In genomic region chr16:85820604-85821372, GRCh38 we compare ENCODE assay signal across 12 cellular contexts. TPM values are rescaled to one million over a fixed set of nuclear protein-coding genes. Genes with fewer than 3 reads are reported as not detected.
DNase-seq lines count a peak whose midpoint lies in the region; ATAC-seq, FAIRE-seq and TF ChIP-seq lines count a peak whose summit lies in the region.
"Had no signal": no experiment of that assay in that cellular context is flagged by ENCODE, and none has a peak within 500 bp of the region (broad histone marks: within the 10 kb centered on the region; RNA-seq: fewer than 3 reads in every experiment).

No MANE protein-coding gene starts in this region.

- no peak overlapping the region for H3K23ac ChIP-seq in H1 (ENCODE audit: insufficient read length)

- no peak overlapping the region for H2BK15ac ChIP-seq in H1 (ENCODE audit: low read length)

- no peaks in the 10 kb centered on the region; a peak in 1 of 7 replicates for H3K4me1 ChIP-seq in H1 (replicated peaks in 1 of 4; ENCODE audit: control insufficient read depth in 3 of 4, insufficient read depth in 4 of 4, low read length in 3 of 4)

- no peak overlapping the region for H3K4me3 Mint-ChIP-seq in stimulated activated memory B cell treated with anti-CD40 and anti-IgM and Interleukin-4, amounts not matched to agents 10 μg/mL and 1 μg/mL and 100 μg/mL, for 72 hours
- H3K4me3 Mint-ChIP-seq: CD8-positive, alpha-beta memory T cell had no signal

- H4K8ac ChIP-seq in H1 (ENCODE audit: extremely low read depth, insufficient read depth, low read length) = no peak overlapping the region

- DNase-seq in NCI-H345 (lab: John Stamatoyannopoulos, UW) = peak; percentile 42
- DNase-seq in NCI-H345 treated with DMSO at 0.1 percent for 48 hours (lab: John Stamatoyannopoulos, UW; ENCODE audit: unreplicated experiment) = no peak
- peak; percentile 22 for DNase-seq in NAMALWA (ENCODE audit: low spot score)
- DNase-seq in H1 (ENCODE audit: low read depth in 1 of 2, low spot score in 2 of 2) = no peak
- DNase-seq in ecto neural progenitor cell (ENCODE audit: low spot score) = no peak
- no peak for DNase-seq in middle frontal gyrus (ENCODE audit: extremely low spot score, low spot score)

- POLR2A ChIA-PET in H1 (lab: Charles Lee; ENCODE audit: partially characterized antibody) = no interaction called here

- H3K79me2 ChIP-seq in H1 (ENCODE audit: control insufficient read depth in 1 of 2, insufficient read depth in 2 of 2, low read length in 2 of 2) = no peaks in the 10 kb centered on the region

- H3K27ac Mint-ChIP-seq in stimulated activated memory B cell treated with anti-CD40 and anti-IgM and Interleukin-4, amounts not matched to agents 10 μg/mL and 1 μg/mL and 100 μg/mL, for 72 hours = peak overlapping the region; percentile 57

- 0 out of 2 replicates have a peak overlapping the region, but pooled peaks have one; percentile 17 for H2BK12ac ChIP-seq in H1 (ENCODE audit: low read depth, low read length)

- H3K56ac ChIP-seq in H1 (replicated peaks; ENCODE audit: insufficient read length, low read depth, low read length) = no peak overlapping the region

- no peak for FAIRE-seq in H1 (lab: Jason Lieb, UNC)

- no peak overlapping the region for H3K14ac ChIP-seq in H1 (ENCODE audit: insufficient read length)

- no peaks in the 10 kb centered on the region for H3K79me1 ChIP-seq in H1 (ENCODE audit: low read depth, low read length)

- H4K5ac ChIP-seq in H1 (ENCODE audit: insufficient read length, low read depth, low read length) = no peak overlapping the region

- no peak overlapping the region for H2AK5ac ChIP-seq in H1 (ENCODE audit: low read depth, low read length)

- no peaks in the 10 kb centered on the region for H3K9me3 Mint-ChIP-seq in stimulated activated memory B cell treated with anti-CD40 and anti-IgM and Interleukin-4, amounts not matched to agents 10 μg/mL and 1 μg/mL and 100 μg/mL, for 72 hours
- H3K9me3 Mint-ChIP-seq: CD8-positive, alpha-beta memory T cell had no signal

- no peak overlapping the region for H3K9ac ChIP-seq in H1 (replicated peaks in 1 of 4; ENCODE audit: extremely low read depth in 1 of 4, low read depth in 3 of 4, low read length in 3 of 4)

- no peaks in the 10 kb centered on the region for H3K27me3 Mint-ChIP-seq in stimulated activated memory B cell treated with anti-CD40 and anti-IgM and Interleukin-4, amounts not matched to agents 10 μg/mL and 1 μg/mL and 100 μg/mL, for 72 hours

- no peak for TF ChIP-seq CTCF in H1 (IDR thresholded peaks at IDR 0.05; ENCODE audit: control extremely low read depth in 1 of 3, insufficient read depth in 1 of 3, low read depth in 1 of 3, low read length in 3 of 3)

- TF ChIP-seq EP300 in H1 (IDR thresholded peaks at IDR 0.05; ENCODE audit: borderline replicate concordance in 1 of 2, low read depth in 2 of 2, low read length in 2 of 2) = no peak

- WGBS in H1 (ENCODE audit: extremely low coverage in 1 of 2, insufficient coverage in 1 of 2, insufficient read length in 1 of 2, insufficient replicate concordance in 2 of 2, low coverage in 1 of 2, low lambda C conversion rate in 2 of 2, missing lambda C conversion rate in 1 of 2), 2 experiments = 78% methylated on average over 22 of the region's 22 CpGs; no CpG with 5 or more reads in 1 of the 2 experiments

- H3K4me1 Mint-ChIP-seq in stimulated activated memory B cell treated with anti-CD40 and anti-IgM and Interleukin-4, amounts not matched to agents 10 μg/mL and 1 μg/mL and 100 μg/mL, for 72 hours = peaks cover 21% of the 10 kb centered on the region

- no peak overlapping the region for H2BK5ac ChIP-seq in H1 (ENCODE audit: low read depth, low read length)

- H3K4me3 ChIP-seq in H1 (ENCODE audit: extremely low read depth in 1 of 4, insufficient read depth in 2 of 4, low read depth in 3 of 4, low read length in 4 of 4) = no peak overlapping the region
- H3K4me3 ChIP-seq: left lung, PC-9, SK-N-MC had no signal

- H2BK20ac ChIP-seq in H1 (ENCODE audit: low read length) = no peak overlapping the region

- peaks cover 6% of the 10 kb centered on the region; the same call in 1 of the 2 replicates for H3K23me2 ChIP-seq in H1 (ENCODE audit: low read depth, low read length)

- no peak overlapping the region for H3K4ac ChIP-seq in H1 (replicated peaks; ENCODE audit: insufficient read length, low read depth, low read length)

- H3K27ac ChIP-seq in H1 (ENCODE audit: low read depth, low read length) = no peak overlapping the region
- H3K27ac ChIP-seq: left lung, PC-9, SK-N-MC had no signal

- TF ChIP-seq RAD21 in H1 (IDR thresholded peaks at IDR 0.05 in 1 of 2, conservative IDR thresholded peaks at IDR 0.05 in 1 of 2; ENCODE audit: low read depth in 2 of 2, low read length in 2 of 2) = no peak

- H2AFZ ChIP-seq in H1 (ENCODE audit: low read length) = no peak overlapping the region
- H2AFZ ChIP-seq: PC-9 had no signal

- peaks cover 0 to 6% of the 10 kb centered on the region in 2 experiments for H4K20me1 ChIP-seq in H1 (replicated peaks in 1 of 2; ENCODE audit: control insufficient read depth in 1 of 2, insufficient read depth in 2 of 2, low read length in 2 of 2)

- H3K36me3 ChIP-seq in H1 (ENCODE audit: control insufficient read depth in 2 of 4, insufficient read depth in 4 of 4, low read length in 3 of 4) = no peaks in the 10 kb centered on the region
- H3K36me3 ChIP-seq: left lung had no signal

- no peak for TF ChIP-seq POLR2A in H1 (IDR thresholded peaks at IDR 0.05; ENCODE audit: control extremely low read depth in 1 of 2, low read depth in 2 of 2, low read length in 2 of 2)

- no peak for ATAC-seq in stimulated activated memory B cell treated with anti-CD40 and anti-IgM and Interleukin-4, amounts not matched to agents 10 μg/mL and 1 μg/mL and 100 μg/mL, for 72 hours
- ATAC-seq in GM21619 (IDR thresholded peaks at IDR 0.05; ENCODE audit: unreplicated experiment) = no peak

- no peaks in the 10 kb centered on the region for H3K9me3 ChIP-seq in H1 (ENCODE audit: insufficient read depth in 2 of 2, low read depth in 1 of 2, low read length in 1 of 2)
- H3K9me3 ChIP-seq: left lung had no signal

- no peaks in the 10 kb centered on the region for H3K36me3 Mint-ChIP-seq in stimulated activated memory B cell treated with anti-CD40 and anti-IgM and Interleukin-4, amounts not matched to agents 10 μg/mL and 1 μg/mL and 100 μg/mL, for 72 hours
- H3K36me3 Mint-ChIP-seq: CD8-positive, alpha-beta memory T cell had no signal

- peaks cover 0 to 11% (median 3%) of the 10 kb centered on the region in 4 experiments; a peak in 2 of 7 replicates for H3K27me3 ChIP-seq in H1 (replicated peaks in 1 of 4; ENCODE audit: control insufficient read depth in 3 of 4, extremely low read depth in 1 of 4, insufficient read depth in 3 of 4, low read length in 3 of 4)

- H2BK120ac ChIP-seq in H1 (replicated peaks; ENCODE audit: low read depth, low read length) = no peak overlapping the region

- H3K4me2 ChIP-seq in H1 (ENCODE audit: insufficient read depth in 1 of 2, low read depth in 2 of 2, low read length in 2 of 2) = no peak overlapping the region
- H3K4me2 ChIP-seq: PC-9 had no signal

- no peak overlapping the region for H3K18ac ChIP-seq in H1 (ENCODE audit: extremely low read depth, low read length)

- no peak overlapping the region for H4K91ac ChIP-seq in H1 (replicated peaks; ENCODE audit: insufficient read length, low read length)

- CTCF ChIA-PET in H1 (lab: Charles Lee; ENCODE audit: partially characterized antibody) = interaction anchor here (0.5 to 7.6 kb wide), 70 partner anchors 10 to 699 kb away, joined by 3 to 319 read pairs (median 6); partner anchors contain the start of gene IRF8

TF ChIP-seq in H1, 55 proteins besides CTCF, POLR2A, EP300 and RAD21:
- TF ChIP-seq KDM5A (IDR thresholded peaks at IDR 0.05; ENCODE audit: low read length) (no peak), TEAD4 (IDR thresholded peaks at IDR 0.05; ENCODE audit: low read depth, low read length) (no peak), SIN3A (conservative IDR thresholded peaks at IDR 0.05 in 1 of 2, IDR thresholded peaks at IDR 0.05 in 1 of 2; ENCODE audit: low read depth in 1 of 2, low read length in 2 of 2) (no peak), TAF7 (optimal IDR thresholded peaks at IDR 0.05; ENCODE audit: borderline replicate concordance, low read depth, low read length) (no peak), TAF1 (IDR thresholded peaks at IDR 0.05; ENCODE audit: low read depth, low read length) (no peak), POLR2AphosphoS5 (IDR thresholded peaks at IDR 0.05; ENCODE audit: low read depth, low read length) (no peak), SP1 (IDR thresholded peaks at IDR 0.05; ENCODE audit: low read depth, low read length) (no peak), CEBPB (IDR thresholded peaks at IDR 0.05; ENCODE audit: low read depth, low read length) (no peak), EZH2 (IDR thresholded peaks at IDR 0.05; ENCODE audit: low read depth, low read length, severe bottlenecking) (no peak), CREB1 (IDR thresholded peaks at IDR 0.05) (no peak), FOSL1 (IDR thresholded peaks at IDR 0.05; ENCODE audit: insufficient read depth, low read depth, low read length) (no peak), PHF8 (conservative IDR thresholded peaks at IDR 0.05; ENCODE audit: low read depth, low read length) (no peak), ZNF274 (IDR thresholded peaks at IDR 0.05; ENCODE audit: borderline replicate concordance, extremely low read depth, low read length) (no peak), TBP (IDR thresholded peaks at IDR 0.05; ENCODE audit: low read depth, low read length) (no peak)

RNA-seq across cellular contexts. Expression of gene COX4I1, which starts 21.3 kb away (rescaled TPM):
- total RNA-seq in H1 (2021; fragmentation: NEBNext Ultra II Directional; extraction: Animal tissue kit (Norgen Biotek cat#: 25700)) = 496 and 507 TPM in 2 replicates
- polyA plus RNA-seq in H1 (2011; rRNA removed) = 693 and 707 TPM in 2 replicates
- 932 TPM for polyA plus RNA-seq in H1 (2011; cell fraction: cytosol; rRNA removed)
- 683 TPM for polyA plus RNA-seq in H1 (2011; cell fraction: nucleus; rRNA removed)
- 451 to 785 TPM (median 705 TPM) in 4 replicates for polyA plus RNA-seq in H1 (2012, experiment 1 of 2)
- polyA plus RNA-seq in H1 (2012, experiment 2 of 2) = 672 TPM
- 1,101 TPM for polyA plus RNA-seq in H1 (2013, experiment 1 of 2)
- polyA plus RNA-seq in H1 (2013, experiment 2 of 2) = 1,112 TPM
- polyA minus RNA-seq in H1 (2011; rRNA and poly(A)+ RNA removed) = 205 and 258 TPM in 2 replicates
- polyA minus RNA-seq in H1 (2011; cell fraction: cytosol; rRNA and poly(A)+ RNA removed) = 116 TPM
- 127 TPM for polyA minus RNA-seq in H1 (2011; cell fraction: nucleus; rRNA and poly(A)+ RNA removed)

RNA-seq across cellular contexts. Expression of gene EMC8, which starts 21.4 kb away (rescaled TPM):
- 47.9 and 52.2 TPM in 2 replicates for total RNA-seq in H1 (2021; fragmentation: NEBNext Ultra II Directional; extraction: Animal tissue kit (Norgen Biotek cat#: 25700))
- polyA plus RNA-seq in H1 (2011; rRNA removed) = 64.0 and 69.7 TPM in 2 replicates
- polyA plus RNA-seq in H1 (2011; cell fraction: cytosol; rRNA removed) = 60.0 TPM
- 79.9 TPM for polyA plus RNA-seq in H1 (2011; cell fraction: nucleus; rRNA removed)
- polyA plus RNA-seq in H1 (2012, experiment 1 of 2) = 29.4 to 44.5 TPM (median 41.7 TPM) in 4 replicates
- polyA plus RNA-seq in H1 (2012, experiment 2 of 2) = 39.1 TPM
- polyA plus RNA-seq in H1 (2013, experiment 1 of 2) = 33.5 TPM
- 31.9 TPM for polyA plus RNA-seq in H1 (2013, experiment 2 of 2)
- 64.3 and 73.2 TPM in 2 replicates for polyA minus RNA-seq in H1 (2011; rRNA and poly(A)+ RNA removed)
- 61.1 TPM for polyA minus RNA-seq in H1 (2011; cell fraction: cytosol; rRNA and poly(A)+ RNA removed)
- 38.0 TPM for polyA minus RNA-seq in H1 (2011; cell fraction: nucleus; rRNA and poly(A)+ RNA removed)

Comparison
In these comparisons a context has a peak if more than half of its experiments do, and no peak if none do; other contexts are left out.
1. DNase-seq: peak in NCI-H345 (single experiment) and NAMALWA (single experiment); none in NCI-H345 treated with DMSO at 0.1 percent for 48 hours (single experiment), H1 (0 of 2), ecto neural progenitor cell (single experiment) and middle frontal gyrus (single experiment).